23 cellular contexts compared by ENCODE assay signal in genomic region chr3:70615286-70615685, GRCh38.
DNase-seq lines count a peak whose midpoint lies in the region; TF ChIP-seq lines count a peak whose summit lies in the region.
"Had no signal": no experiment of that assay in that cellular context is flagged by ENCODE, and none has a peak within 500 bp of the region (broad histone marks: within the 10 kb centered on the region; RNA-seq: fewer than 3 reads in every experiment).

No MANE protein-coding gene starts in this region.

- H3K27me3 ChIP-seq in HUES6 (ENCODE audit: control insufficient read depth, insufficient read depth, low read length) (no peaks in the 10 kb centered on the region), endodermal cell (ENCODE audit: control insufficient read depth, insufficient read depth, low read length, poor library complexity, severe bottlenecking) (no peaks in the 10 kb centered on the region), iPS-20b (ENCODE audit: insufficient read depth, low read length) (no peaks in the 10 kb centered on the region)
- H3K27me3 ChIP-seq: Peyer's patch had no signal

- H3K9me3 ChIP-seq in HUES6 (ENCODE audit: control insufficient read depth, insufficient read depth, low read depth, low read length) (peaks cover 9% of the 10 kb centered on the region), endodermal cell (ENCODE audit: control insufficient read depth, low read length) (no peaks in the 10 kb centered on the region), iPS-20b (ENCODE audit: insufficient read depth, low read depth, low read length) (no peaks in the 10 kb centered on the region; the same call in 1 of the 2 replicates)
- H3K9me3 ChIP-seq: Caco-2, Peyer's patch had no signal

- H3K4me3 ChIP-seq in HUES6 (ENCODE audit: low read depth, low read length) (no peak overlapping the region), endodermal cell (ENCODE audit: low read length) (no peak overlapping the region), iPS-20b (ENCODE audit: low read length) (peak overlapping the region; percentile 52; the same call in 1 of the 2 replicates)
- H3K4me3 ChIP-seq: Peyer's patch had no signal

- H3K9ac ChIP-seq in HUES6 (ENCODE audit: low read length), result peak overlapping the region; percentile 56
- no peak overlapping the region for H3K9ac ChIP-seq in endodermal cell (ENCODE audit: extremely low read depth, low read length, poor library complexity, severe bottlenecking)
- peak overlapping the region; percentile 60 for H3K9ac ChIP-seq in iPS-20b (ENCODE audit: low read depth, low read length)

- peaks cover 3% of the 10 kb centered on the region; the same call in 1 of the 2 replicates for H3K36me3 ChIP-seq in HUES6 (ENCODE audit: control insufficient read depth, insufficient read depth, low read length)
- H3K36me3 ChIP-seq in endodermal cell (ENCODE audit: control insufficient read depth, insufficient read depth, low read length), result no peaks in the 10 kb centered on the region
- no peaks in the 10 kb centered on the region for H3K36me3 ChIP-seq in iPS-20b (ENCODE audit: insufficient read depth, low read depth, low read length)
- H3K36me3 ChIP-seq: Peyer's patch had no signal

- H3K9me3 Mint-ChIP-seq in endodermal cell, result peaks cover 16% of the 10 kb centered on the region
- H3K9me3 Mint-ChIP-seq: CD8-positive, alpha-beta T cell had no signal

- DNase-seq in ELF-1 (ENCODE audit: low read depth, low spot score), result peak; percentile 87
- DNase-seq in endodermal cell, result peak; percentile 74
- no peak for DNase-seq in stimulated activated CD4-positive, alpha-beta T cell treated with anti-CD3 and anti-CD28 coated beads, Interleukin-4, amount 100 ng/mL, for 1 hour
- DNase-seq in mucosa of gallbladder (ENCODE audit: low spot score), result no peak
- DNase-seq in GDM1 (lab: John Stamatoyannopoulos, UW), result no peak
- no peak for DNase-seq in DMS 273 treated with DMSO at 0.1 percent for 48 hours (lab: John Stamatoyannopoulos, UW)
- DNase-seq: Caco-2; CD8-positive, alpha-beta T cell; DMS79 treated with DMSO at 0.1 percent for 48 hours; GOT3; IMR-90; KG1; MM.1S; NCI-H2029; NCI-H446 treated with DMSO at 0.1 percent for 48 hours; NCI-H526; Peyer's patch; SHP77 treated with DMSO at 0.1 percent for 48 hours had no signal

- no peaks in the 10 kb centered on the region for H3K27me3 Mint-ChIP-seq in endodermal cell (ENCODE audit: insufficient read depth)

- peaks cover 21% of the 10 kb centered on the region for H3K4me1 ChIP-seq in HUES6 (ENCODE audit: control insufficient read depth, insufficient read depth, low read length)
- H3K4me1 ChIP-seq in endodermal cell (ENCODE audit: control insufficient read depth, insufficient read depth, low read length), result no peaks in the 10 kb centered on the region
- peaks cover 16% of the 10 kb centered on the region for H3K4me1 ChIP-seq in iPS-20b (ENCODE audit: insufficient read depth, low read length)
- H3K4me1 ChIP-seq: Caco-2, Peyer's patch had no signal

- 25 to 28% methylated on average over 1 of the region's 1 CpG for WGBS in endodermal cell (ENCODE audit: insufficient coverage in 1 of 2, insufficient read length in 1 of 2), 2 experiments

- no peak overlapping the region for H3K4me3 Mint-ChIP-seq in endodermal cell
- H3K4me3 Mint-ChIP-seq: B cell; CD8-positive, alpha-beta T cell had no signal

- peaks cover 4% of the 10 kb centered on the region for H3K4me1 Mint-ChIP-seq in endodermal cell
- H3K4me1 Mint-ChIP-seq: B cell had no signal

- H3K27ac Mint-ChIP-seq in endodermal cell, result peak overlapping the region; percentile 19
- H3K27ac Mint-ChIP-seq: B cell; CD8-positive, alpha-beta T cell had no signal

- no peak for TF ChIP-seq CTCF in endodermal cell (conservative IDR thresholded peaks at IDR 0.05)

- H3K36me3 Mint-ChIP-seq in endodermal cell (ENCODE audit: low read depth), result peaks cover 3% of the 10 kb centered on the region
- H3K36me3 Mint-ChIP-seq: CD8-positive, alpha-beta T cell had no signal

- H3K27ac ChIP-seq in HUES6 (ENCODE audit: low read depth, low read length), result peak overlapping the region; percentile 92
- H3K27ac ChIP-seq in endodermal cell (ENCODE audit: low read depth, low read length), result no peak overlapping the region
- peak overlapping the region; percentile 92 for H3K27ac ChIP-seq in iPS-20b (ENCODE audit: low read length)
- H3K27ac ChIP-seq: 22Rv1, C4-2B, Peyer's patch had no signal

Comparison
In these comparisons a context has a peak if more than half of its experiments do, and no peak if none do; other contexts are left out.
1. DNase-seq: peak in ELF-1 (single experiment) and endodermal cell (single experiment); none in stimulated activated CD4-positive, alpha-beta T cell treated with anti-CD3 and anti-CD28 coated beads, Interleukin-4, amount 100 ng/mL, for 1 hour (single experiment), mucosa of gallbladder (single experiment), GDM1 (single experiment) and DMS 273 treated with DMSO at 0.1 percent for 48 hours (single experiment).